Comparison of ENCODE assay signal across 20 cellular contexts in genomic region chr22:29139965-29140782, GRCh38.
DNase-seq lines count a peak whose midpoint lies in the region; ATAC-seq and TF ChIP-seq lines count a peak whose summit lies in the region.
"Had no signal": no experiment of that assay in that cellular context is flagged by ENCODE, and none has a peak within 500 bp of the region (broad histone marks: within the 10 kb centered on the region; RNA-seq: fewer than 3 reads in every experiment).

No MANE protein-coding gene starts in this region.

- no peak for TF ChIP-seq POLR2A in spleen (IDR thresholded peaks at IDR 0.05)

- no peaks in the 10 kb centered on the region for H3K79me2 ChIP-seq in GM23338 (replicated peaks; ENCODE audit: insufficient read depth)

- H3K27me3 Mint-ChIP-seq in GM23338 (ENCODE audit: insufficient read depth, low read depth, poor library complexity), result peaks cover 4% of the 10 kb centered on the region
- peaks cover 64% of the 10 kb centered on the region for H3K27me3 Mint-ChIP-seq in stimulated activated memory B cell treated with anti-CD40 and anti-IgM and Interleukin-4, amounts not matched to agents 10 μg/mL and 1 μg/mL and 100 μg/mL, for 72 hours
- H3K27me3 Mint-ChIP-seq: activated T-cell treated with anti-CD3 and anti-CD28 coated beads, Interleukin-2, amount 50 U/mL, for 24 hours; type B pancreatic cell had no signal

- H3K4me1 ChIP-seq in GM23338 (ENCODE audit: insufficient read depth) (peaks cover 26% of the 10 kb centered on the region), left lung (peaks cover 0 to 19% of the 10 kb centered on the region in 2 donors), spleen (peaks cover 0 to 40% (median 4%) of the 10 kb centered on the region in 6 donors)

- ATAC-seq in GM23338, result peak; percentile 27
- peak; percentile 78 for ATAC-seq in left lung
- ATAC-seq in stimulated activated memory B cell treated with anti-CD40 and anti-IgM and Interleukin-4, amounts not matched to agents 10 μg/mL and 1 μg/mL and 100 μg/mL, for 72 hours, result no peak
- ATAC-seq: K562, natural killer cell had no signal

- H3K36me3 Mint-ChIP-seq in GM23338 (ENCODE audit: low read depth), result 0 out of 3 replicates have a peak, but pooled peaks cover 3% of the 10 kb centered on the region
- H3K36me3 Mint-ChIP-seq in stimulated activated memory B cell treated with anti-CD40 and anti-IgM and Interleukin-4, amounts not matched to agents 10 μg/mL and 1 μg/mL and 100 μg/mL, for 72 hours, result no peaks in the 10 kb centered on the region
- H3K36me3 Mint-ChIP-seq: natural killer cell had no signal

- no peaks in the 10 kb centered on the region for H3K27me3 ChIP-seq in GM23338 (ENCODE audit: insufficient read depth)
- H3K27me3 ChIP-seq in left lung, result no peaks in the 10 kb centered on the region
- H3K27me3 ChIP-seq in spleen (replicated peaks in 1 of 7), result no peaks in the 10 kb centered on the region

- H3K36me3 ChIP-seq in GM23338 (ENCODE audit: insufficient read depth), result peaks cover 3% of the 10 kb centered on the region; the same call in 1 of the 2 replicates
- H3K36me3 ChIP-seq in left lung, result peaks cover 0 to 56% of the 10 kb centered on the region in 2 donors
- H3K36me3 ChIP-seq in spleen, result peaks cover 0 to 56% (median 5%) of the 10 kb centered on the region in 6 donors

- intact Hi-C loops in left lung (cut with DNase I), result no loop called here
- intact Hi-C loops in spleen (cut with DNase I; ENCODE audit: low total_unique reads), result no loop called here

- no peaks in the 10 kb centered on the region for H4K20me1 ChIP-seq in GM23338 (replicated peaks; ENCODE audit: insufficient read depth)

- 0 out of 2 replicates have a peak, but pooled peaks cover 4% of the 10 kb centered on the region for H3F3A ChIP-seq in GM23338 (replicated peaks; ENCODE audit: low read depth)

- H3K9me3 Mint-ChIP-seq in GM23338, result no peaks in the 10 kb centered on the region
- no peaks in the 10 kb centered on the region for H3K9me3 Mint-ChIP-seq in stimulated activated memory B cell treated with anti-CD40 and anti-IgM and Interleukin-4, amounts not matched to agents 10 μg/mL and 1 μg/mL and 100 μg/mL, for 72 hours
- H3K9me3 Mint-ChIP-seq: activated T-cell treated with anti-CD3 and anti-CD28 coated beads, Interleukin-2, amount 50 U/mL, for 24 hours; natural killer cell; type B pancreatic cell had no signal

- no peak overlapping the region for H3K27ac Mint-ChIP-seq in GM23338
- H3K27ac Mint-ChIP-seq in stimulated activated memory B cell treated with anti-CD40 and anti-IgM and Interleukin-4, amounts not matched to agents 10 μg/mL and 1 μg/mL and 100 μg/mL, for 72 hours, result no peak overlapping the region
- H3K27ac Mint-ChIP-seq: activated T-cell treated with anti-CD3 and anti-CD28 coated beads, Interleukin-2, amount 50 U/mL, for 24 hours; natural killer cell; type B pancreatic cell had no signal

- H3K9me2 ChIP-seq in GM23338 (ENCODE audit: insufficient read depth), result no peaks in the 10 kb centered on the region

- DNase-seq in GM23338 (ENCODE audit: low spot score) (no peak), left lung (no peak), spleen (no peak), NCI-H187 (lab: John Stamatoyannopoulos, UW) (no peak), NCI-H526 treated with DMSO at 0.1 percent for 48 hours (lab: John Stamatoyannopoulos, UW) (no peak)
- DNase-seq: activated T-cell treated with anti-CD3 and anti-CD28 coated beads, Interleukin-2, amount 50 U/mL, for 24 hours; cortex of kidney; DMS79 treated with DMSO at 0.1 percent for 48 hours; natural killer cell; NCI-H1105; retina; SHP77 treated with DMSO at 0.1 percent for 48 hours; stimulated activated CD4-positive, alpha-beta T cell treated with anti-CD3 and anti-CD28 coated beads, Interleukin-4, amount 100 ng/mL, for 4 hours; T-helper 9 cell had no signal

- H3K4me2 ChIP-seq in GM23338, result no peak overlapping the region

- no peak overlapping the region for H3K4me3 Mint-ChIP-seq in GM23338
- no peak overlapping the region for H3K4me3 Mint-ChIP-seq in stimulated activated memory B cell treated with anti-CD40 and anti-IgM and Interleukin-4, amounts not matched to agents 10 μg/mL and 1 μg/mL and 100 μg/mL, for 72 hours
- H3K4me3 Mint-ChIP-seq: activated T-cell treated with anti-CD3 and anti-CD28 coated beads, Interleukin-2, amount 50 U/mL, for 24 hours; natural killer cell; type B pancreatic cell had no signal

- H3K4me3 ChIP-seq in GM23338, result no peak overlapping the region
- no peak overlapping the region for H3K4me3 ChIP-seq in left lung
- H3K4me3 ChIP-seq in spleen, result no peak overlapping the region
- H3K4me3 ChIP-seq: K562 had no signal

- H3K9me3 ChIP-seq in left lung, result no peaks in the 10 kb centered on the region
- no peaks in the 10 kb centered on the region for H3K9me3 ChIP-seq in spleen

- peaks cover 22% of the 10 kb centered on the region for H3K4me1 Mint-ChIP-seq in GM23338
- H3K4me1 Mint-ChIP-seq in stimulated activated memory B cell treated with anti-CD40 and anti-IgM and Interleukin-4, amounts not matched to agents 10 μg/mL and 1 μg/mL and 100 μg/mL, for 72 hours, result no peaks in the 10 kb centered on the region
- H3K4me1 Mint-ChIP-seq: natural killer cell had no signal

- no peak overlapping the region for H3K27ac ChIP-seq in GM23338 (ENCODE audit: low read depth)
- peak overlapping the region; percentile 32 for H3K27ac ChIP-seq in cingulate gyrus (ENCODE audit: low read depth, low read length)
- H3K27ac ChIP-seq in left lung, result peak overlapping the region; percentile 0 to 39
- H3K27ac ChIP-seq in spleen, result peak overlapping the region in 5 of 8 donors; percentile 25 to 63 (median 42)
- H3K27ac ChIP-seq: C4-2B, epithelial cell of prostate had no signal

- WGBS in spleen, 5 donors, result 64 to 86% (median 73%) methylated on average over 8 of the region's 8 CpGs

- no peak overlapping the region for H2AFZ ChIP-seq in GM23338

- TF ChIP-seq CTCF in GM23338 (conservative IDR thresholded peaks at IDR 0.05; ENCODE audit: low read depth in 2 of 2) (no peak), left lung (IDR thresholded peaks at IDR 0.05) (no peak), spleen (IDR thresholded peaks at IDR 0.05 in 8 of 11, conservative IDR thresholded peaks at IDR 0.05 in 3 of 11) (no peak)

TF ChIP-seq in GM23338, 12 proteins besides CTCF, POLR2A, EP300 and RAD21 (continues in another document):
- TF ChIP-seq EZH2 (IDR thresholded peaks at IDR 0.05; ENCODE audit: low read depth, unreplicated experiment) (no peak), NANOG (IDR thresholded peaks at IDR 0.05; ENCODE audit: borderline replicate concordance) (no peak), ZNF114 (CRISPR knock-in tag; IDR thresholded peaks at IDR 0.05) (no peak), ETS1 (IDR thresholded peaks at IDR 0.05) (no peak), POLR2AphosphoS5 (IDR thresholded peaks at IDR 0.05; ENCODE audit: low read depth) (no peak), STAT1 (IDR thresholded peaks at IDR 0.05; ENCODE audit: unreplicated experiment) (no peak), CREB1 (CRISPR knock-in tag; IDR thresholded peaks at IDR 0.05; ENCODE audit: low read depth) (no peak)
